24 cellular contexts compared by ENCODE assay signal in the genomic region with DNA sequence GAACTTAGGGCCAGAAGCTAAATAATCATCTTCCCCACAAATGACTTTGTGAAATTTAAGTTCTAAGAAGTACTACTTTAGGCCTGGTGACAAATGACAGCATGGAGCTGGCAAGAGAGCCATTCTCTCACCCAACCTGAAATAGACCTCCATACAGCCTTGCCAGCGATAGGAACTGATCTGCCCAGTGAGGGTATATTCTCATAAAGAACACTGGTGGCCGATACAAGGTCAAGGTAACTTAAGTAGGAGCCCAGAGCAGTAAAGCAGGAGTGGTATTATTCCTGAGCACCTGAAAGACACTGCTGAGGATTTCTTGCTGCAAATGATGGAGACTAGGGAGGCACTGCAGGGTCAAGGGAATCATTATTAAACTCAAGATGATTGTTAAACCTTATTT. TPM values are rescaled to one million over a fixed set of nuclear protein-coding genes. Genes with fewer than 3 reads are reported as not detected.
DNase-seq lines count a peak whose midpoint lies in the region; ATAC-seq and TF ChIP-seq lines count a peak whose summit lies in the region.
"Had no signal": no experiment of that assay in that cellular context is flagged by ENCODE, and none has a peak within 500 bp of the region (broad histone marks: within the 10 kb centered on the region; RNA-seq: fewer than 3 reads in every experiment).

No MANE protein-coding gene starts in this region.

- intact Hi-C loops in mammary epithelial cell (cut with micrococcal nuclease), result no loop called here
- intact Hi-C loops in breast epithelium (cut with DNase I; ENCODE audit: low total_unique reads), result no loop called here
- intact Hi-C loops in cardiac septum (cut with DNase I), result no loop called here

- H3K79me2 ChIP-seq in mammary epithelial cell (ENCODE audit: insufficient read depth, low read length), result no peaks in the 10 kb centered on the region

- no peak overlapping the region for H3K4me2 ChIP-seq in mammary epithelial cell (ENCODE audit: insufficient read depth, low read depth, low read length)

- no peak overlapping the region for H3K27ac Mint-ChIP-seq in activated naive CD4-positive, alpha-beta T cell treated with anti-CD3 and anti-CD28 coated beads, Interleukin-2, amount 50 U/mL, for 72 hours
- H3K27ac Mint-ChIP-seq: HFFc6 had no signal

- WGBS in mammary epithelial cell (ENCODE audit: low coverage, missing lambda C conversion rate), result 50% methylated on average over 2 of the region's 2 CpGs

- H3K27ac ChIP-seq in mammary epithelial cell (ENCODE audit: insufficient read depth, low read depth, low read length) (no peak overlapping the region), breast epithelium (no peak overlapping the region), temporal lobe (ENCODE audit: low read depth, low read length) (peak overlapping the region; percentile 49)
- H3K27ac ChIP-seq: 22Rv1, RWPE1 had no signal

- H3K9me3 Mint-ChIP-seq in activated naive CD4-positive, alpha-beta T cell treated with anti-CD3 and anti-CD28 coated beads, Interleukin-2, amount 50 U/mL, for 72 hours, result no peaks in the 10 kb centered on the region
- H3K9me3 Mint-ChIP-seq: HFFc6 had no signal

- H3K36me3 Mint-ChIP-seq in activated naive CD4-positive, alpha-beta T cell treated with anti-CD3 and anti-CD28 coated beads, Interleukin-2, amount 50 U/mL, for 72 hours, result peaks cover 0 to 6% of the 10 kb centered on the region in 2 donors

- DNase-seq in mammary epithelial cell (no peak), breast epithelium (ENCODE audit: low spot score in 2 of 2) (no peak), globus pallidus (ENCODE audit: low spot score) (peak; percentile 23), cardiac septum (ENCODE audit: low spot score) (no peak), AG20443 (ENCODE audit: low spot score) (no peak), NCI-H1436 treated with DMSO at 0.1 percent for 48 hours (lab: John Stamatoyannopoulos, UW) (no peak)
- no peak for DNase-seq in activated naive CD4-positive, alpha-beta T cell treated with anti-CD3 and anti-CD28 coated beads, Interleukin-2, amount 50 U/mL, for 72 hours (ENCODE audit: low spot score in 2 of 2)
- DNase-seq: DMS53, GOT3, HFFc6, MG63, NCI-H1105 treated with DMSO at 0.1 percent for 48 hours, NCI-H2029, NCI-H446 treated with DMSO at 0.1 percent for 48 hours, NCI-H526, NCI-H82 had no signal

- dilution Hi-C loops in mammary epithelial cell (cut with HindIII; ENCODE audit: low sequenced_read_pairs), result no loop called here

- no peaks in the 10 kb centered on the region for H4K20me1 ChIP-seq in mammary epithelial cell (ENCODE audit: insufficient read depth, low read length)

- peaks cover 7% of the 10 kb centered on the region for H3K4me1 ChIP-seq in mammary epithelial cell (ENCODE audit: insufficient read depth, low read length)
- H3K4me1 ChIP-seq in breast epithelium, result no peaks in the 10 kb centered on the region

- CTCF ChIA-PET in mammary epithelial cell (lab: Charles Lee; ENCODE audit: low non-redundant PET), result no interaction called here

- H3K9ac ChIP-seq in mammary epithelial cell (ENCODE audit: insufficient read depth, low read length), result no peak overlapping the region

- TF ChIP-seq CTCF in mammary epithelial cell (conservative IDR thresholded peaks at IDR 0.05 in 1 of 2, IDR thresholded peaks at IDR 0.05 in 1 of 2; ENCODE audit: extremely low read depth in 1 of 2, insufficient read depth in 1 of 2, low read depth in 1 of 2, low read length in 2 of 2) (no peak), breast epithelium (IDR thresholded peaks at IDR 0.05) (no peak)

- in situ Hi-C loops in mammary epithelial cell (cut with MboI; ENCODE audit: low sequenced_read_pairs in 2 of 2), result no loop called here

- TF ChIP-seq POLR2A in breast epithelium (IDR thresholded peaks at IDR 0.05), result no peak

- ATAC-seq in activated naive CD4-positive, alpha-beta T cell treated with anti-CD3 and anti-CD28 coated beads, Interleukin-2, amount 50 U/mL, for 72 hours, result no peak
- ATAC-seq: HepG2, K562, Panc1 had no signal

- H3K4me3 ChIP-seq in mammary epithelial cell (replicated peaks in 1 of 3; ENCODE audit: insufficient read depth in 1 of 3, low read depth in 2 of 3, low read length in 3 of 3) (no peak overlapping the region), breast epithelium (no peak overlapping the region)
- H3K4me3 ChIP-seq: GM12878, HAP-1, K562, MG63 had no signal

- H3K27me3 ChIP-seq in mammary epithelial cell (ENCODE audit: insufficient read depth, low read length) (no peaks in the 10 kb centered on the region), breast epithelium (no peaks in the 10 kb centered on the region)

- H3K36me3 ChIP-seq in mammary epithelial cell (ENCODE audit: insufficient read depth, low read length), result no peaks in the 10 kb centered on the region
- H3K36me3 ChIP-seq in breast epithelium, result no peaks in the 10 kb centered on the region
- H3K36me3 ChIP-seq: HAP-1, MG63 had no signal

- peak overlapping the region; percentile 7 for H2AFZ ChIP-seq in mammary epithelial cell (ENCODE audit: low read depth, low read length)

- BruUV-seq in mammary epithelial cell (replicated peaks; lab: Mats Ljungman, UMichigan), result no TSS peak

- no peaks in the 10 kb centered on the region for H3K9me3 ChIP-seq in mammary epithelial cell (replicated peaks; ENCODE audit: insufficient read depth, low read length)
- no peaks in the 10 kb centered on the region for H3K9me3 ChIP-seq in breast epithelium
- H3K9me3 ChIP-seq: HAP-1, MG63 had no signal

RNA-seq across cellular contexts. Expression of a gene that starts 2.6 kb away (rescaled TPM):
- 10 to 100 TPM; 15.5 to 16.1 TPM for total RNA-seq in mammary epithelial cell
- polyA plus RNA-seq in mammary epithelial cell, result 4.1 TPM
- polyA minus RNA-seq in mammary epithelial cell, result 24.4 TPM
- 10 to 100 TPM in 2 of 3 donors, 1 to 10 TPM in 1; 6.7 to 15.1 (median 10.8) TPM for total RNA-seq in breast epithelium
- total RNA-seq in temporal lobe, result 108 TPM
- total RNA-seq in cardiac septum, result 24.8 TPM
- 1 to 10 TPM; 1.5 to 2.3 TPM for total RNA-seq in activated naive CD4-positive, alpha-beta T cell treated with anti-CD3 and anti-CD28 coated beads, Interleukin-2, amount 50 U/mL, for 72 hours
